22 cellular contexts compared by ENCODE assay signal in the genomic region with DNA sequence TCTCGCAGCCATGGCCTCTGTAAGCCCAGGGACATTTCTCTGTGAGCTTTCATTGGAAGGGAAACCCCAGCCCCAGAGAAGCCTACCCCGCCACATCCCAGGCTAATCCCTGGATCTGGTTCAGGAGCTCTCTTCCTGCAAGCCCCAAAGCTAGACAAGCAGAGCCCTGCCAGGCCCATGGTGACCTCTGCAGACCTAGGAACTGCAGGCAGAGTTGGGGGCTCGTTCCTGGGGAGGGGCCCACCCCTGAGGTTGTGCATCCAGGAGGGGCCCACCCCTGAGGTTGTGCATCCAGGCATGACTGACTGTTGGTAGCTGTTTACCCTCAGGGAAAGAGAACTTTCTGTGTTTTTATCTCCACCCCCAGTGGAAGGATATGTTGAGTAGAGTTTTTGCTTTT. TPM values are rescaled to one million over a fixed set of nuclear protein-coding genes. Genes with fewer than 3 reads are reported as not detected.
DNase-seq lines count a peak whose midpoint lies in the region; ATAC-seq and TF ChIP-seq lines count a peak whose summit lies in the region.
"Had no signal": no experiment of that assay in that cellular context is flagged by ENCODE, and none has a peak within 500 bp of the region (broad histone marks: within the 10 kb centered on the region; RNA-seq: fewer than 3 reads in every experiment).

No MANE protein-coding gene starts in this region.

- no peaks in the 10 kb centered on the region for H3K9me3 Mint-ChIP-seq in nephron
- H3K9me3 Mint-ChIP-seq: activated naive CD4-positive, alpha-beta T cell treated with anti-CD3 and anti-CD28 coated beads, Interleukin-2, amount 50 U/mL, for 72 hours; stimulated activated naive CD8-positive, alpha-beta T cell treated with anti-CD3 and anti-CD28 coated beads, Interleukin-15, Interleukin-2, amounts not matched to agents 100 ng/mL and 50 ng/mL, for 24 hours had no signal

- H3K27me3 Mint-ChIP-seq in T-helper 17 cell (no peaks in the 10 kb centered on the region), nephron (ENCODE audit: low read depth) (peaks cover 15% of the 10 kb centered on the region)

- H3K9me3 ChIP-seq in BLaER1 (no peaks in the 10 kb centered on the region), T-helper 17 cell (ENCODE audit: control insufficient read depth, low read length, poor library complexity, severe bottlenecking) (no peaks in the 10 kb centered on the region)
- H3K9me3 ChIP-seq: colonic mucosa, SJSA1 had no signal

- TF ChIP-seq CTCF in nephron (IDR thresholded peaks at IDR 0.05; ENCODE audit: unreplicated experiment in 3 of 3) = no peak

- no peaks in the 10 kb centered on the region for H3K36me3 Mint-ChIP-seq in T-helper 17 cell (ENCODE audit: low read depth)
- H3K36me3 Mint-ChIP-seq in nephron (ENCODE audit: low read depth) = peaks cover 11% of the 10 kb centered on the region
- H3K36me3 Mint-ChIP-seq: activated naive CD4-positive, alpha-beta T cell treated with anti-CD3 and anti-CD28 coated beads, Interleukin-2, amount 50 U/mL, for 72 hours had no signal

- peaks cover 14% of the 10 kb centered on the region for H3K36me3 ChIP-seq in BLaER1
- H3K36me3 ChIP-seq: colonic mucosa, SJSA1 had no signal

- H3K4me1 Mint-ChIP-seq in T-helper 17 cell (peaks cover 17% of the 10 kb centered on the region), nephron (no peaks in the 10 kb centered on the region)

- peak overlapping the region; percentile 47 for H3K27ac Mint-ChIP-seq in T-helper 17 cell
- H3K27ac Mint-ChIP-seq in nephron = no peak overlapping the region
- H3K27ac Mint-ChIP-seq: activated naive CD4-positive, alpha-beta T cell treated with anti-CD3 and anti-CD28 coated beads, Interleukin-2, amount 50 U/mL, for 72 hours; progenitor cell of endocrine pancreas; stimulated activated naive CD8-positive, alpha-beta T cell treated with anti-CD3 and anti-CD28 coated beads, Interleukin-15, Interleukin-2, amounts not matched to agents 100 ng/mL and 50 ng/mL, for 24 hours had no signal

- peak overlapping the region; percentile 95 for H3K27ac ChIP-seq in BLaER1
- H3K27ac ChIP-seq: colonic mucosa, SJSA1 had no signal

- no peak overlapping the region for H3K4me3 Mint-ChIP-seq in T-helper 17 cell
- peak overlapping the region; percentile 16 to 61 (median 49) for H3K4me3 Mint-ChIP-seq in nephron
- H3K4me3 Mint-ChIP-seq: stimulated activated naive CD8-positive, alpha-beta T cell treated with anti-CD3 and anti-CD28 coated beads, Interleukin-15, Interleukin-2, amounts not matched to agents 100 ng/mL and 50 ng/mL, for 24 hours had no signal

- peak overlapping the region; percentile 10; the same call in 1 of the 2 replicates for H3K9ac ChIP-seq in BLaER1

- H3K27me3 ChIP-seq in BLaER1 = no peaks in the 10 kb centered on the region
- H3K27me3 ChIP-seq: colonic mucosa, SJSA1 had no signal

- peaks cover 76% of the 10 kb centered on the region for H3K4me1 ChIP-seq in BLaER1
- H3K4me1 ChIP-seq: colonic mucosa, SJSA1 had no signal

- peak overlapping the region; percentile 98 for H3K4me2 ChIP-seq in BLaER1

- peak; percentile 11 for DNase-seq in activated CD4-positive, CD25-positive, alpha-beta regulatory T cell treated with anti-CD3 and anti-CD28 coated beads, Interleukin-2, amount 50 U/mL, for 72 hours
- DNase-seq in T-helper 17 cell (no peak), NCI-H146 treated with DMSO at 0.1 percent for 48 hours (lab: John Stamatoyannopoulos, UW; ENCODE audit: unreplicated experiment) (no peak), NCI-H748 treated with DMSO at 0.1 percent for 48 hours (lab: John Stamatoyannopoulos, UW) (no peak), iPS-NIHi7 (ENCODE audit: extremely low spot score) (no peak)
- DNase-seq: activated CD4-positive, alpha-beta T cell treated with anti-CD3 and anti-CD28 coated beads for 1 hour; colonic mucosa; DMS153; GF-D8; hippocampal formation; NCI-H1417 treated with DMSO at 0.1 percent for 48 hours; NCI-H82; OCI-M1; stimulated activated CD4-positive, alpha-beta T cell treated with anti-CD3 and anti-CD28 coated beads, Interleukin-2, amount 100 ng/mL, for 24 hours; trophoblast cell had no signal

- no peak for ATAC-seq in activated CD4-positive, CD25-positive, alpha-beta regulatory T cell treated with anti-CD3 and anti-CD28 coated beads, Interleukin-2, amount 50 U/mL, for 24 hours
- no peak for ATAC-seq in T-helper 17 cell
- ATAC-seq: activated naive CD4-positive, alpha-beta T cell treated with anti-CD3 and anti-CD28 coated beads, Interleukin-2, amount 50 U/mL, for 72 hours had no signal

- H4K20me1 ChIP-seq in BLaER1 = 0 out of 2 replicates have a peak, but pooled peaks cover 6% of the 10 kb centered on the region

- H3K4me3 ChIP-seq in BLaER1 = 0 out of 2 replicates have a peak overlapping the region, but pooled peaks have one; percentile 65
- H3K4me3 ChIP-seq: colonic mucosa, SJSA1 had no signal

RNA-seq across cellular contexts. Expression of a gene that starts 21.8 kb away (rescaled TPM):
- total RNA-seq in T-helper 17 cell = 10 to 100 TPM; 13.8 to 15.1 TPM
